8 cellular contexts compared by ENCODE assay signal in genomic region chr7:158976468-158976848, GRCh38.
DNase-seq lines count a peak whose midpoint lies in the region; ATAC-seq and TF ChIP-seq lines count a peak whose summit lies in the region.

No MANE protein-coding gene starts in this region.

- intact Hi-C loops in adrenal gland (cut with DNase I), result loop anchor here (10.0 kb wide), 1 partner anchor 282 kb away; no protein-coding TSS in a partner anchor

- H2AFZ ChIP-seq in DND-41 (ENCODE audit: low read depth, low read length), result peak overlapping the region; percentile 3; the same call in 1 of the 2 replicates
- H2AFZ ChIP-seq in Karpas-422 (ENCODE audit: low read length), result peak overlapping the region; percentile 50
- H2AFZ ChIP-seq in neuron (ENCODE audit: low read depth, low read length), result peak overlapping the region; percentile 49

- in situ Hi-C loops in KBM-7 (cut with MboI; ENCODE audit: low pct_unique_long_range_greater_than_20kb, low sequenced_read_pairs), result no loop called here

- H3K4me3 ChIP-seq in DND-41 (ENCODE audit: low read depth in 1 of 2, low read length in 2 of 2) (peak overlapping the region in 1 of 2 experiments; percentile 34; a peak in 2 of 4 replicates), Karpas-422 (ENCODE audit: low read length) (peak overlapping the region; percentile 65), neuron (ENCODE audit: low read length) (peak overlapping the region; percentile 33), adrenal gland (peak overlapping the region in 1 of 4 donors; percentile 48)

- H3K9me3 ChIP-seq in DND-41 (ENCODE audit: insufficient read depth, low read length, severe bottlenecking), result peaks cover 45% of the 10 kb centered on the region
- H3K9me3 ChIP-seq in Karpas-422 (ENCODE audit: low read length), result peaks cover 22% of the 10 kb centered on the region
- no peaks in the 10 kb centered on the region for H3K9me3 ChIP-seq in neuron (ENCODE audit: low read length)
- H3K9me3 ChIP-seq in adrenal gland (replicated peaks in 1 of 3), result peaks cover 0 to 3% (median 0%) of the 10 kb centered on the region in 3 donors

- H3K36me3 ChIP-seq in DND-41 (ENCODE audit: insufficient read depth, low read length), result no peaks in the 10 kb centered on the region
- H3K36me3 ChIP-seq in Karpas-422 (ENCODE audit: insufficient read depth, low read length), result no peaks in the 10 kb centered on the region
- H3K36me3 ChIP-seq in neuron (ENCODE audit: insufficient read depth, low read length), result no peaks in the 10 kb centered on the region
- H3K36me3 ChIP-seq in adrenal gland (replicated peaks in 1 of 2), result no peaks in the 10 kb centered on the region

- no peaks in the 10 kb centered on the region for H3K27me3 ChIP-seq in DND-41 (ENCODE audit: insufficient read depth, low read length, poor library complexity)
- H3K27me3 ChIP-seq in Karpas-422 (ENCODE audit: low read length), result no peaks in the 10 kb centered on the region
- H3K27me3 ChIP-seq in neuron (ENCODE audit: insufficient read depth, low read length), result no peaks in the 10 kb centered on the region
- no peaks in the 10 kb centered on the region for H3K27me3 ChIP-seq in adrenal gland

- DNase-seq in DND-41 (no peak), Karpas-422 (peak; percentile 85), dermis microvascular lymphatic vessel endothelial cell (ENCODE audit: low read depth in 2 of 2) (peak; percentile 14 to 18), adrenal gland (no peak), KBM-7 (no peak)
- no peak for DNase-seq in effector CD4-positive, alpha-beta T cell

- no peaks in the 10 kb centered on the region for H3K79me2 ChIP-seq in DND-41 (ENCODE audit: insufficient read depth, low read length)
- H3K79me2 ChIP-seq in Karpas-422 (ENCODE audit: low read length), result no peaks in the 10 kb centered on the region

- peak; percentile 14; the same call in 1 of the 3 replicates for ATAC-seq in DND-41 (ENCODE audit: insufficient read depth, low read depth)
- ATAC-seq in GM21576 (IDR thresholded peaks at IDR 0.05; ENCODE audit: unreplicated experiment), result peak; percentile 28

- no peaks in the 10 kb centered on the region for H3K9me2 ChIP-seq in Karpas-422 (replicated peaks; ENCODE audit: insufficient read depth, low read length)

- H3K4me1 ChIP-seq in DND-41 (ENCODE audit: insufficient read depth, low read length) (peaks cover 27% of the 10 kb centered on the region), Karpas-422 (ENCODE audit: low read length) (peaks cover 42% of the 10 kb centered on the region), neuron (ENCODE audit: insufficient read depth, low read length) (peaks cover 8% of the 10 kb centered on the region), adrenal gland (replicated peaks in 1 of 2) (peaks cover 0 to 14% of the 10 kb centered on the region in 2 donors)

- H3K9ac ChIP-seq in DND-41 (ENCODE audit: low read depth, low read length) (peak overlapping the region; percentile 49), Karpas-422 (ENCODE audit: low read length) (peak overlapping the region; percentile 66)

- H3K27ac ChIP-seq in DND-41 (ENCODE audit: low read length), result peak overlapping the region; percentile 85
- H3K27ac ChIP-seq in Karpas-422 (ENCODE audit: low read length), result peak overlapping the region; percentile 83
- peak overlapping the region in 2 of 5 donors; percentile 60 to 70 for H3K27ac ChIP-seq in adrenal gland

- H3K4me2 ChIP-seq in DND-41 (ENCODE audit: insufficient read depth, low read length), result peak overlapping the region; percentile 45
- peak overlapping the region; percentile 74 for H3K4me2 ChIP-seq in Karpas-422 (ENCODE audit: low read depth, low read length, poor library complexity, severe bottlenecking)

- TF ChIP-seq POLR2A in adrenal gland (IDR thresholded peaks at IDR 0.05), result no peak

- TF ChIP-seq CTCF in DND-41 (IDR thresholded peaks at IDR 0.05; ENCODE audit: borderline replicate concordance, extremely low read depth, low read length, poor library complexity, severe bottlenecking), result no peak
- TF ChIP-seq CTCF in adrenal gland (IDR thresholded peaks at IDR 0.05), result no peak

- WGBS in adrenal gland, 4 donors, result 57 to 68% (median 59%) methylated on average over 3 to 5 of the region's 5 CpGs

- H4K20me1 ChIP-seq in DND-41 (ENCODE audit: insufficient read depth, low read length) (no peaks in the 10 kb centered on the region), Karpas-422 (ENCODE audit: insufficient read depth, low read depth, low read length) (no peaks in the 10 kb centered on the region)

Comparison
In these comparisons a context has a peak if more than half of its experiments do, and no peak if none do; other contexts are left out.
1. DNase-seq: peak in Karpas-422 (single experiment) and dermis microvascular lymphatic vessel endothelial cell (2 of 2); none in DND-41 (single experiment), adrenal gland (0 of 7), effector CD4-positive, alpha-beta T cell (single experiment) and KBM-7 (single experiment).
2. Peak in every context shown above with its lines, with median percentiles within 50 percentile points of each other: H2AFZ ChIP-seq.